2 cellular contexts compared by ENCODE assay signal in the genomic region with DNA sequence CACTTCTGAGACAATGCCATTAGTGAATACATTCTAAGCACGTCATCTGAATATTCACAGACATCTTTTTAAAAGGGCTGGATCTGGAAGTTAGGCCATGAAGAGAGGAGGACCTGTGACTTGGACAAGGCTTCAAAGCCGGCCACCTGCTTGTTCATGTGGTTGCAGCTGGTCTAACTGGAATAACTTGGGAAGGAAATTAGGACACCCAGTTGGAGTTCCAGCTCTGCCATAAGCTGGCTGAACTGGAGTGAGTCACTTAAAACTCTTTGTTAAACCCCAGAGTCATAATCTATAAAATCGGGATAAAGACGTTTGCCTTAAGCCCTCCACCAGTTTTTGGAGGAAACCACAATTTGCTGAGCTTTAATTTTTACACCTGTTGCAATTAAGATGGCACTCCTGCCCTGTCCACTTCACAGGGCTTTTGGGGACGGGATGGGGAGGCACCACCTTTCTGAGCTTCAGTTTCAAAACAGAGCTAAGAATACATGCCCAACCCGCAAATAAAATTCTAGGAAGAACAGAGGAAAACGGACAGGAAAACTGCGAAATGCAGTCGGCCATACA.
A peak's percentile ranks its signal among the peaks of the same experiment; 100 is the strongest.
TF ChIP-seq lines count a peak whose summit lies in the region.

No MANE protein-coding gene starts in this region.

TF ChIP-seq in HEK293, 187 proteins besides CTCF, POLR2A, EP300 and RAD21 (continued from another document):
- TF ChIP-seq SCRT2 (tag by site-specific recombination; IDR thresholded peaks at IDR 0.05) (peak; percentile 92), ZBTB7A (tag by site-specific recombination; IDR thresholded peaks at IDR 0.05; ENCODE audit: low read depth) (no peak)

TF ChIP-seq in WTC11, 78 proteins besides CTCF, POLR2A, EP300 and RAD21 (continued from another document):
- TF ChIP-seq ZNF671 (CRISPR knock-in tag; IDR thresholded peaks at IDR 0.05) = no peak
